ENCODE assay signal across 11 cellular contexts in genomic region chr19:35306473-35307246, GRCh38. TPM values are rescaled to one million over a fixed set of nuclear protein-coding genes. Genes with fewer than 3 reads are reported as not detected.
DNase-seq lines count a peak whose midpoint lies in the region; ATAC-seq and TF ChIP-seq lines count a peak whose summit lies in the region.
"Had no signal": no experiment of that assay in that cellular context is flagged by ENCODE, and none has a peak within 500 bp of the region (broad histone marks: within the 10 kb centered on the region; RNA-seq: fewer than 3 reads in every experiment).

No MANE protein-coding gene starts in this region.

- no peak overlapping the region for H3K27ac ChIP-seq in SU-DHL-6 (ENCODE audit: low read depth, low read length)
- H3K27ac ChIP-seq in effector memory CD4-positive, alpha-beta T cell (ENCODE audit: insufficient read depth, low read length, poor library complexity, severe bottlenecking) = no peak overlapping the region
- H3K27ac ChIP-seq: upper lobe of left lung had no signal

- H3K9me3 ChIP-seq in SU-DHL-6 (ENCODE audit: insufficient read depth, low read length) = no peaks in the 10 kb centered on the region
- H3K9me3 ChIP-seq in effector memory CD4-positive, alpha-beta T cell (ENCODE audit: control insufficient read depth, low read length) = no peaks in the 10 kb centered on the region
- H3K9me3 ChIP-seq: upper lobe of left lung had no signal

- no peaks in the 10 kb centered on the region for H3K27me3 ChIP-seq in SU-DHL-6 (ENCODE audit: low read length)
- H3K27me3 ChIP-seq in effector memory CD4-positive, alpha-beta T cell (replicated peaks; ENCODE audit: control insufficient read depth, insufficient read depth, low read length, poor library complexity, severe bottlenecking) = no peaks in the 10 kb centered on the region
- H3K27me3 ChIP-seq: upper lobe of left lung had no signal

- no peaks in the 10 kb centered on the region for H3F3A ChIP-seq in SU-DHL-6 (ENCODE audit: insufficient read depth)

- H3K9ac ChIP-seq in SU-DHL-6 (ENCODE audit: low read length) = no peak overlapping the region

- peak overlapping the region; percentile 85 for H3K27ac Mint-ChIP-seq in mesothelial cell of epicardium
- no peak overlapping the region for H3K27ac Mint-ChIP-seq in stimulated activated memory B cell treated with anti-CD40 and anti-IgM and Interleukin-4, amounts not matched to agents 10 μg/mL and 1 μg/mL and 100 μg/mL, for 72 hours

- no peaks in the 10 kb centered on the region for H3K9me2 ChIP-seq in SU-DHL-6 (replicated peaks; ENCODE audit: insufficient read depth, low read length)

- peak; percentile 34 for TF ChIP-seq CTCF in SU-DHL-6 (IDR thresholded peaks at IDR 0.05; ENCODE audit: insufficient read depth, low read length, poor library complexity, severe bottlenecking)
- no peak for TF ChIP-seq CTCF in mesothelial cell of epicardium (IDR thresholded peaks at IDR 0.05; ENCODE audit: unreplicated experiment)

- H3K4me3 ChIP-seq in SU-DHL-6 (ENCODE audit: insufficient read depth, low read length, poor library complexity, severe bottlenecking) = no peak overlapping the region
- H3K4me3 ChIP-seq in effector memory CD4-positive, alpha-beta T cell (ENCODE audit: insufficient read depth, low read depth, low read length, poor library complexity, severe bottlenecking) = no peak overlapping the region
- H3K4me3 ChIP-seq: upper lobe of left lung had no signal

- ATAC-seq in stimulated activated memory B cell treated with anti-CD40 and anti-IgM and Interleukin-4, amounts not matched to agents 10 μg/mL and 1 μg/mL and 100 μg/mL, for 72 hours = no peak

- H3K36me3 ChIP-seq in SU-DHL-6 (ENCODE audit: low read length) = no peaks in the 10 kb centered on the region
- no peaks in the 10 kb centered on the region for H3K36me3 ChIP-seq in effector memory CD4-positive, alpha-beta T cell (ENCODE audit: control insufficient read depth, insufficient read depth, low read length)
- H3K36me3 ChIP-seq: upper lobe of left lung had no signal

- H3K4me1 ChIP-seq in effector memory CD4-positive, alpha-beta T cell (ENCODE audit: control insufficient read depth, insufficient read depth, low read length, poor library complexity, severe bottlenecking) = no peaks in the 10 kb centered on the region

- H3K4me2 ChIP-seq in SU-DHL-6 (ENCODE audit: low read depth, low read length, poor library complexity, severe bottlenecking) = no peak overlapping the region

- no peaks in the 10 kb centered on the region for H3K9me3 Mint-ChIP-seq in mesothelial cell of epicardium
- no peaks in the 10 kb centered on the region for H3K9me3 Mint-ChIP-seq in stimulated activated memory B cell treated with anti-CD40 and anti-IgM and Interleukin-4, amounts not matched to agents 10 μg/mL and 1 μg/mL and 100 μg/mL, for 72 hours

- no peaks in the 10 kb centered on the region for H4K20me1 ChIP-seq in SU-DHL-6 (ENCODE audit: low read depth, low read length)

- peaks cover 51% of the 10 kb centered on the region for H3K4me1 Mint-ChIP-seq in mesothelial cell of epicardium
- H3K4me1 Mint-ChIP-seq in stimulated activated memory B cell treated with anti-CD40 and anti-IgM and Interleukin-4, amounts not matched to agents 10 μg/mL and 1 μg/mL and 100 μg/mL, for 72 hours = peaks cover 45% of the 10 kb centered on the region

- H3K79me2 ChIP-seq in SU-DHL-6 (ENCODE audit: insufficient read depth, low read length) = no peaks in the 10 kb centered on the region

- H2AFZ ChIP-seq in SU-DHL-6 (ENCODE audit: low read depth, low read length, severe bottlenecking) = no peak overlapping the region

- H3K36me3 Mint-ChIP-seq in mesothelial cell of epicardium = no peaks in the 10 kb centered on the region
- H3K36me3 Mint-ChIP-seq in stimulated activated memory B cell treated with anti-CD40 and anti-IgM and Interleukin-4, amounts not matched to agents 10 μg/mL and 1 μg/mL and 100 μg/mL, for 72 hours = no peaks in the 10 kb centered on the region

- H3K4me3 Mint-ChIP-seq in mesothelial cell of epicardium = no peak overlapping the region
- H3K4me3 Mint-ChIP-seq in stimulated activated memory B cell treated with anti-CD40 and anti-IgM and Interleukin-4, amounts not matched to agents 10 μg/mL and 1 μg/mL and 100 μg/mL, for 72 hours = no peak overlapping the region

- H3K27me3 Mint-ChIP-seq in mesothelial cell of epicardium (ENCODE audit: low read depth) = no peaks in the 10 kb centered on the region
- H3K27me3 Mint-ChIP-seq in stimulated activated memory B cell treated with anti-CD40 and anti-IgM and Interleukin-4, amounts not matched to agents 10 μg/mL and 1 μg/mL and 100 μg/mL, for 72 hours = no peaks in the 10 kb centered on the region

- DNase-seq in DMS53 (lab: John Stamatoyannopoulos, UW) (peak; percentile 56), DMS53 treated with DMSO at 0.1 percent for 48 hours (lab: John Stamatoyannopoulos, UW; ENCODE audit: unreplicated experiment) (no peak), H4 (ENCODE audit: low spot score) (peak; percentile 57), mesothelial cell of epicardium (ENCODE audit: low spot score in 2 of 2, unreplicated experiment in 2 of 2) (no peak), NCI-H1436 treated with DMSO at 0.1 percent for 48 hours (lab: John Stamatoyannopoulos, UW) (no peak)
- DNase-seq in effector memory CD4-positive, alpha-beta T cell = no peak
- DNase-seq: kidney, upper lobe of left lung had no signal

RNA-seq across cellular contexts. Expression of gene MAG, which starts 14.7 kb away (rescaled TPM):
- total RNA-seq in H4 (2014; rRNA removed; shearing (Covaris generic)) = 0.43 TPM in 1 of 2 replicates, not detected in the other
- total RNA-seq in mesothelial cell of epicardium = 19.2 to 26.1 TPM (median 22.7 TPM) in 3 replicates
- total RNA-seq: cardiac septum had no signal

RNA-seq across cellular contexts. Expression of gene CD22, which starts 22.3 kb away (rescaled TPM):
- total RNA-seq in H4 (2014; rRNA removed; shearing (Covaris generic)) = 1.9 and 6.1 TPM in 2 replicates
- total RNA-seq in mesothelial cell of epicardium = 54.6 to 59.9 TPM (median 56.3 TPM) in 3 replicates

RNA-seq across cellular contexts. Expression of gene HAMP, which starts 24.3 kb away (rescaled TPM):
- total RNA-seq in H4 (2014; rRNA removed; shearing (Covaris generic)) = 0.15 TPM in 1 of 2 replicates, not detected in the other
- 1.2 to 1.6 TPM (median 1.4 TPM) in 3 replicates for total RNA-seq in mesothelial cell of epicardium
- total RNA-seq: cardiac septum had no signal

RNA-seq across cellular contexts. Expression of gene USF2, which starts 37.9 kb away (rescaled TPM):
- 64.0 and 65.0 TPM in 2 replicates for total RNA-seq in H4 (2014; rRNA removed; shearing (Covaris generic))
- total RNA-seq in mesothelial cell of epicardium = 135 to 154 TPM (median 137 TPM) in 3 replicates

RNA-seq across cellular contexts. Expression of gene FFAR1, which starts 41.0 kb away (rescaled TPM):
- total RNA-seq in H4 (2014; rRNA removed; shearing (Covaris generic)) = not detected in 2 replicates
- total RNA-seq in mesothelial cell of epicardium = 0.96 to 1.3 TPM (median 1.2 TPM) in 3 replicates
- total RNA-seq: cardiac septum, kidney had no signal

Comparison
In these comparisons a context has a peak if more than half of its experiments do, and no peak if none do; other contexts are left out.
1. DNase-seq: peak in DMS53 (single experiment) and H4 (single experiment); none in DMS53 treated with DMSO at 0.1 percent for 48 hours (single experiment), mesothelial cell of epicardium (0 of 2), effector memory CD4-positive, alpha-beta T cell (0 of 3) and NCI-H1436 treated with DMSO at 0.1 percent for 48 hours (single experiment).
2. RNA of gene MAG, which starts 14.7 kb away (total RNA-seq): 19.2 to 26.1 TPM in mesothelial cell of epicardium; 0.43 TPM in H4; every median in the first group is over 10 times any median in the second.